Comparison of ENCODE assay signal across 28 cellular contexts in the genomic region with DNA sequence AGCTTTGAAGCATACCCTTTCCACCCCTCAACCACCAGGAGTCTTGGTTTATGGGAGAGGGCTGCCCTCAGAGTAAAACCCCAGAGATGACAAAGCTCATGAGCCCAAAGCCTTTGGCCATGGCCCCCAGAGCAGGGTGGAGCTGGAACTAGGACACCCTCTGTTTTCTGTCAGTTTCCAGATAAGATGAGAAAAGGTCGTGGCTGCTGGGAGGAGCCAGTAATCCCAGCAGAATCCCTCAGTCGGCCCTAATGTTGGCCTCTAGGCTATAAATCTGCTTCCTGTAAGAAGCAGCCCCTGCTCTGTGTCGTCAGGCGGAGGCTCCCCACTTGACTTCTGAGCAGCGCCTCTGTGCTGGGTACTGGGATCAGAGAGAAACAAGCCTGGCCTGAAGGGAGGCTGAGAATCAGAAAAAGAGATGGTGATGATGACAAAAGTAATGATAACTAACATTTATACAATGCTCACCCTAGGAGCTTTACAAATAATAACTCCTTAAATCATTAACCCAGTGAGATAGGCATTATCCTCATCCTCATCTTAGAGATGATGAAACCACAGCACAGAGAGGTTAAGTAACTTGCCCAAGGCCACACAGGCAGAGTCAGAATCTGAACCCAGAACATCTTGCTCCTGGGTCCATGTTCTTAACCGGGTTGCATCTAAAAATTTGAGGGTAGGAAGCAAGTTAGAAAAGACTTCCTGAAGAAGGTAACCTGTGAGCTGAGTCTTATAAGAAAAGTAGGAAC.
A peak's percentile ranks its signal among the peaks of the same experiment; 100 is the strongest.
DNase-seq lines count a peak whose midpoint lies in the region; ATAC-seq and TF ChIP-seq lines count a peak whose summit lies in the region.
"Had no signal": no experiment of that assay in that cellular context is flagged by ENCODE, and none has a peak within 500 bp of the region (broad histone marks: within the 10 kb centered on the region; RNA-seq: fewer than 3 reads in every experiment).

No MANE protein-coding gene starts in this region.

- intact Hi-C loops in Right ventricle myocardium inferior (cut with DNase I) (loop anchor here (10.0 kb wide), 1 partner anchor 60 kb away; no protein-coding TSS in a partner anchor), cardiac septum (cut with DNase I) (no loop called here), Right ventricle myocardium superior (cut with DNase I) (no loop called here), vagina (cut with DNase I) (no loop called here), mucosa of descending colon (cut with DNase I, micrococcal nuclease) (no loop called here)

- DNase-seq in Right ventricle myocardium inferior (ENCODE audit: missing footprints) (no peak), cardiac septum (ENCODE audit: low spot score) (no peak), Right ventricle myocardium superior (no peak), mesendoderm (peak; percentile 54), vagina (ENCODE audit: extremely low spot score in 2 of 2) (no peak), ecto neural progenitor cell (ENCODE audit: low spot score) (no peak), brain microvascular endothelial cell (no peak), mucosa of descending colon (no peak)
- DNase-seq: 8988T; activated CD4-positive, alpha-beta T cell treated with anti-CD3 and anti-CD28 coated beads, Interleukin-2, amount 10 ng/mL, durations not matched to agents 24 days and 14 days; activated T-cell treated with anti-CD3 and anti-CD28 coated beads, Interleukin-2, amount 50 U/mL, for 4 hours; AML-193; CD8-positive, alpha-beta memory T cell; colonic mucosa; GDM1; MM.1S; natural killer cell; NCI-H1436; NCI-H510A; NK-92 treated with Interleukin-12 subunit alpha and Interleukin-12 subunit beta, amount 100 ng/mL, for 24 hours; pancreas; sigmoid colon; SJCRH30; stimulated activated CD4-positive, alpha-beta T cell treated with anti-CD3 and anti-CD28 coated beads, Interleukin-15, amount 100 ng/mL, for 24 hours; stomach had no signal

- H3K56ac ChIP-seq in mesendoderm (ENCODE audit: low read length), result no peak overlapping the region

- H3K23ac ChIP-seq in mesendoderm (ENCODE audit: low read length), result no peak overlapping the region

- H3K27ac ChIP-seq in mesendoderm (ENCODE audit: low read depth, low read length) (no peak overlapping the region), vagina (peak overlapping the region; percentile 68), brain microvascular endothelial cell (no peak overlapping the region)
- H3K27ac ChIP-seq: colonic mucosa, pancreas, sigmoid colon, SJCRH30, VCaP had no signal

- no peak overlapping the region for H2BK15ac ChIP-seq in mesendoderm (replicated peaks; ENCODE audit: low read depth)

- H3K27me3 ChIP-seq in mesendoderm (ENCODE audit: insufficient read depth, low read length, poor library complexity) (no peaks in the 10 kb centered on the region), vagina (no peaks in the 10 kb centered on the region), brain microvascular endothelial cell (replicated peaks) (no peaks in the 10 kb centered on the region)
- H3K27me3 ChIP-seq: colonic mucosa, esophagus muscularis mucosa, pancreas, stomach, tibial nerve had no signal

- no peak for TF ChIP-seq POLR2A in vagina (IDR thresholded peaks at IDR 0.05)

- no peaks in the 10 kb centered on the region for H3K79me1 ChIP-seq in mesendoderm (ENCODE audit: low read length)

- H3K4me1 ChIP-seq in mesendoderm (ENCODE audit: control insufficient read depth, low read depth, low read length), result no peaks in the 10 kb centered on the region
- H3K4me1 ChIP-seq in vagina, result peaks cover 13% of the 10 kb centered on the region
- no peaks in the 10 kb centered on the region for H3K4me1 ChIP-seq in mucosa of descending colon (ENCODE audit: low read depth)
- H3K4me1 ChIP-seq: colonic mucosa, pancreas, SJCRH30 had no signal

- H3K18ac ChIP-seq in mesendoderm (ENCODE audit: low read length), result no peak overlapping the region

- no peak overlapping the region for H2BK120ac ChIP-seq in mesendoderm (ENCODE audit: low read depth, low read length)

- ATAC-seq in Right ventricle myocardium inferior (peak; percentile 32), Right ventricle myocardium superior (ENCODE audit: poor library complexity) (peak; percentile 17), mucosa of descending colon (no peak)
- ATAC-seq: activated T-cell treated with anti-CD3 and anti-CD28 coated beads, Interleukin-2, amount 50 U/mL, for 4 hours; natural killer cell had no signal

- H2AK5ac ChIP-seq in mesendoderm (ENCODE audit: low read length), result no peak overlapping the region

- H2BK5ac ChIP-seq in mesendoderm (ENCODE audit: low read length), result no peak overlapping the region

- H3K9me3 ChIP-seq in vagina (no peaks in the 10 kb centered on the region), mucosa of descending colon (no peaks in the 10 kb centered on the region)
- H3K9me3 ChIP-seq: colonic mucosa, esophagus muscularis mucosa, pancreas, sigmoid colon, SJCRH30, stomach, tibial nerve had no signal

- H3K79me2 ChIP-seq in mesendoderm (ENCODE audit: control insufficient read depth, insufficient read depth, low read length), result no peaks in the 10 kb centered on the region

- H4K5ac ChIP-seq in mesendoderm (ENCODE audit: low read length), result no peak overlapping the region

- H3K4me3 ChIP-seq in mesendoderm (ENCODE audit: low read length), result no peak overlapping the region
- H3K4me3 ChIP-seq in vagina, result no peak overlapping the region
- H3K4me3 ChIP-seq in brain microvascular endothelial cell (ENCODE audit: low read depth, low read length), result no peak overlapping the region
- no peak overlapping the region for H3K4me3 ChIP-seq in mucosa of descending colon
- H3K4me3 ChIP-seq: colonic mucosa, esophagus muscularis mucosa, pancreas, sigmoid colon, SJCRH30, stomach, tibial nerve had no signal

- WGBS in mesendoderm (ENCODE audit: extremely low coverage, insufficient coverage, low lambda C conversion rate), result no CpG with 5 or more reads among the region's 6 CpGs

- TF ChIP-seq CTCF in vagina (IDR thresholded peaks at IDR 0.05), result no peak
- no peak for TF ChIP-seq CTCF in brain microvascular endothelial cell (IDR thresholded peaks at IDR 0.05; ENCODE audit: low read depth, low read length, missing control alignments)
- no peak for TF ChIP-seq CTCF in mucosa of descending colon (IDR thresholded peaks at IDR 0.05)

- no peak overlapping the region for H3K4me2 ChIP-seq in mesendoderm (ENCODE audit: low read length)

- in situ Hi-C loops in brain microvascular endothelial cell (cut with HindIII; ENCODE audit: low pct_ligation_motif_present, low sequenced_read_pairs), result no loop called here

- no peak overlapping the region for H3K4ac ChIP-seq in mesendoderm (ENCODE audit: low read depth, low read length)

- no peak overlapping the region for H4K8ac ChIP-seq in mesendoderm (ENCODE audit: low read depth, low read length)

- H3K36me3 ChIP-seq in mesendoderm (ENCODE audit: control insufficient read depth, insufficient read depth, low read length) (no peaks in the 10 kb centered on the region), vagina (no peaks in the 10 kb centered on the region), brain microvascular endothelial cell (replicated peaks) (no peaks in the 10 kb centered on the region), mucosa of descending colon (ENCODE audit: low read depth) (no peaks in the 10 kb centered on the region)
- H3K36me3 ChIP-seq: colonic mucosa, esophagus muscularis mucosa, pancreas, sigmoid colon, SJCRH30, stomach, tibial nerve had no signal

- no peak overlapping the region for H3K9ac ChIP-seq in mesendoderm (ENCODE audit: low read length)
